ENCODE assay signal across 9 cellular contexts in the genomic region with DNA sequence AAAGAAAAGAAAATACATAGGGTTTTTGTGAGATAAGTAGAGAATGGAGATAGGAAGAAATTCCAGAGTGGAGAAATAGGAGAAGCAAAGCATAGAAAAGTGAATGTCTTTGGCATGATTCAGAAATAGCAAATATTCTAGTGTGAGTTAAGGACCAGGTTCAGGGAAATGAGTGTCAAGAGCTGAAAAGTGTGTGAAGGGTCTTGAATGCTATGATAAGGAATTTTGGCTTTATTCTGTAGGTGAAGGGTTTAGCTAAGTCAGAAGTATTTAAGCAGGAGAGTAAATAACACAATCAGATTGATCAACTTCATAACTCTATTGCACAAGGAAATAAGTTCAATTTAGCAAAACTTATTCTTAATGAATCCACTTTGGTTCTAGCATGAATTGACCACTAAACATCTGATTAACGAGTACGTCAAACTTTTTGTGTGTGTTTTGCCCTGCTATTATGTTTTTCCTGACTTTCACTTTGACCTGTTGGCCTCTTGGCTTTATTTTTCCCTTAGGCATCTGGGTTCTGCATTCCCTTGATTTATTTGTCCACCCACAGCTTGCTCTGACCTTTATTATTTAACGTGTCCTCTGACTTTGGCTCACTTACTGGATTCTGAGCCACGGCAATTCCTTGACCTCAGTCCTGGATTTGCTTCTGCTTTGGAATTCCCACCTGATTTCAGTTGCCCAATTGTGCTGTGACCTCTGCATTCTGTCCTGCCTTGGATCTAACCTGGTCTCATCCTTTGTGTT. TPM values are rescaled to one million over a fixed set of nuclear protein-coding genes. Genes with fewer than 3 reads are reported as not detected.
DNase-seq lines count a peak whose midpoint lies in the region; ATAC-seq, FAIRE-seq and TF ChIP-seq lines count a peak whose summit lies in the region.
"Had no signal": no experiment of that assay in that cellular context is flagged by ENCODE, and none has a peak within 500 bp of the region (broad histone marks: within the 10 kb centered on the region; RNA-seq: fewer than 3 reads in every experiment).

No MANE protein-coding gene starts in this region.

- H3K36me3 ChIP-seq in SK-N-MC (ENCODE audit: insufficient read depth, low read length) (no peaks in the 10 kb centered on the region), right lobe of liver (no peaks in the 10 kb centered on the region), skeletal muscle tissue (ENCODE audit: control insufficient read depth in 3 of 3, insufficient read depth in 3 of 3, low read length in 3 of 3) (no peaks in the 10 kb centered on the region), adrenal gland (replicated peaks in 1 of 2) (no peaks in the 10 kb centered on the region)

- TF ChIP-seq POLR2A in GM12892 (IDR thresholded peaks at IDR 0.05; ENCODE audit: low read depth, low read length) = no peak
- no peak for TF ChIP-seq POLR2A in right lobe of liver (IDR thresholded peaks at IDR 0.05)
- no peak for TF ChIP-seq POLR2A in erythroblast (IDR thresholded peaks at IDR 0.05; ENCODE audit: low read length)
- no peak for TF ChIP-seq POLR2A in adrenal gland (IDR thresholded peaks at IDR 0.05)

- FAIRE-seq in GM12892 (lab: Jason Lieb, UNC) = peak; percentile 63
- FAIRE-seq: small intestine had no signal

- H3K27ac ChIP-seq in SK-N-MC = no peak overlapping the region
- H3K27ac ChIP-seq in right lobe of liver = peak overlapping the region; percentile 50 to 62 (median 60)
- no peak overlapping the region for H3K27ac ChIP-seq in skeletal muscle tissue (ENCODE audit: low read depth, low read length)
- H3K27ac ChIP-seq in adrenal gland = peak overlapping the region in 2 of 5 donors; percentile 29 to 53

- H3K27me3 ChIP-seq in right lobe of liver (no peaks in the 10 kb centered on the region), skeletal muscle tissue (ENCODE audit: control insufficient read depth in 3 of 3, insufficient read depth in 3 of 3, low read length in 3 of 3) (peaks cover 0 to 18% (median 6%) of the 10 kb centered on the region in 3 donors), adrenal gland (no peaks in the 10 kb centered on the region)

- peak; percentile 82 to 88 (median 86) for ATAC-seq in right lobe of liver

- peaks cover 0 to 7% (median 0%) of the 10 kb centered on the region in 4 donors for H3K4me1 ChIP-seq in right lobe of liver
- peaks cover 6% of the 10 kb centered on the region in 3 donors for H3K4me1 ChIP-seq in skeletal muscle tissue (ENCODE audit: control insufficient read depth in 3 of 3, insufficient read depth in 3 of 3, low read length in 3 of 3)
- H3K4me1 ChIP-seq in adrenal gland (replicated peaks in 1 of 2) = peaks cover 4 to 11% of the 10 kb centered on the region in 2 donors

- 7% methylated on average over 4 of the region's 4 CpGs for WGBS in right lobe of liver (ENCODE audit: insufficient coverage, low coverage, low lambda C conversion rate, missing lambda C conversion rate)
- 45 to 53% (median 51%) methylated on average over 4 of the region's 4 CpGs for WGBS in adrenal gland, 4 donors

- no peak overlapping the region for H3K9ac ChIP-seq in SK-N-MC (ENCODE audit: insufficient read length)
- peak overlapping the region in 1 of 3 donors; percentile 4 for H3K9ac ChIP-seq in skeletal muscle tissue (ENCODE audit: low read depth in 1 of 3, low read length in 3 of 3)

- H3K9me3 ChIP-seq in SK-N-MC (ENCODE audit: low read depth, low read length) (no peaks in the 10 kb centered on the region), right lobe of liver (no peaks in the 10 kb centered on the region), skeletal muscle tissue (ENCODE audit: control insufficient read depth in 3 of 3, low read length in 3 of 3) (no peaks in the 10 kb centered on the region), adrenal gland (replicated peaks in 1 of 3) (no peaks in the 10 kb centered on the region)

- H3K4me3 ChIP-seq in SK-N-MC (peak overlapping the region; percentile 46), right lobe of liver (peak overlapping the region in 2 of 3 donors; percentile 18 to 20), skeletal muscle tissue (ENCODE audit: low read length in 3 of 3) (peak overlapping the region; percentile 46 to 69 (median 69)), adrenal gland (peak overlapping the region in 1 of 4 donors; percentile 36)

- intact Hi-C loops in right lobe of liver (cut with DNase I) (no loop called here), adrenal gland (cut with DNase I) (no loop called here)

- no peak for TF ChIP-seq CTCF in right lobe of liver (IDR thresholded peaks at IDR 0.05)
- TF ChIP-seq CTCF in adrenal gland (IDR thresholded peaks at IDR 0.05) = no peak

- DNase-seq in GM12892 (ENCODE audit: insufficient read length) (no peak), SK-N-MC (ENCODE audit: low read depth, low spot score) (no peak), right lobe of liver (peak in 1 of 3 donors; percentile 72), erythroblast (lab: John Stamatoyannopoulos, UW) (no peak), adrenal gland (no peak)
- DNase-seq in activated effector memory CD4-positive, alpha-beta T cell treated with Interleukin-2 at 50 U/mL for 16 hours = no peak
- no peak for DNase-seq in activated T-cell treated with anti-CD3 and anti-CD28 coated beads, Interleukin-2, amount 50 U/mL, for 1 hour

RNA-seq across cellular contexts. Expression of a gene that starts 11.9 kb away (rescaled TPM):
- polyA plus RNA-seq in GM12892 (2012; ENCODE audit: missing spikeins) = 24.7 TPM
- total RNA-seq in right lobe of liver (10 to 100 TPM in 4 of 6 experiments, 1 to 10 TPM in 2; 7.4 to 13.5 (median 10.5) TPM), skeletal muscle tissue (37.1 TPM), adrenal gland (10 to 100 TPM; 19.7 to 42.3 (median 25.8) TPM)
- polyA plus RNA-seq in adrenal gland = 10 to 100 TPM; 19.3 to 38.7 (median 20.4) TPM

RNA-seq across cellular contexts. Expression of a gene that starts 41.2 kb away (rescaled TPM):
- not detected for polyA plus RNA-seq in GM12892 (2012; ENCODE audit: missing spikeins)
- total RNA-seq in right lobe of liver = under 1 TPM; 0.09 to 0.31 (median 0.14) TPM
- 6.8 TPM for total RNA-seq in skeletal muscle tissue
- 10 to 100 TPM in 5 of 8 donors, 1 to 10 TPM in 3; 1.8 to 34.7 (median 11.1) TPM for total RNA-seq in adrenal gland
- 1 to 10 TPM; 2.0 to 2.7 (median 2.0) TPM for polyA plus RNA-seq in adrenal gland

Comparison
In these comparisons a context has a peak if more than half of its experiments do, and no peak if none do; other contexts are left out.
1. H3K27ac ChIP-seq: peak in right lobe of liver (3 of 3); none in SK-N-MC (single experiment) and skeletal muscle tissue (single experiment).